In the genomic region with DNA sequence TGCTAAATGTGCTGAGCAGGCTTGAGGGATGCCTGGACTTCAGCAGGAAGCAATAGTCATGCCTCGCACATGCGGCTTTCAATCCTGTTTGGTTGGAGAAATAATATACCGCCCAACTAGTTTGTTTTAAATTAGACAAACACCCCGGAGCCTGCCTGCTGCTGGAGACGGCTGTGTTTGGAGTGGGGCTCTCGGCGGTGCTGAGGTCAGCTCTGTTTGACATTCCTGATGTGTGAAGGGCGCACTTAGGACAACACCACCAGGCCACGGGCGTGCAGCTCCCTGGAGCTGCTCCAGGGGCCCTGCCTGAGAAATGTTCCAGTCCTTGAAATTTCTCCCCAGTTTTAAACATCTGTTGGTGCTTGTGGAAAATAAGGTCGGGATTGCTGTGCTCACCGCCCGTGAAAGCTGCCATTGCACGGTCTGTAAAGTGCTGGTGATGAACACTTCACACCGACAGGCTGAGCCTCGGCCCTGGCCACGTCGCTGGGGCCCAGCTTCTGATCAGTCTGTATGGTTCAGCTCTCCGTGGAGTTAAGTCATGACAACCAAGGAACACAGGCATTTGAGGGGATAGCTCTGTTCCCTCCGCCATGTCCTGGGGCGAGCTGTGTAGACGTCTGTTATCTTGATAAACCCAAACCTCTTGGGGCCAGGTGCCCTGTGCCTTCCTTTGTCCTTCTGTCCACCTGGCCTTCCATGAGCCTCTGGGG, we compare ENCODE assay signal across 8 cellular contexts.
A peak's percentile ranks its signal among the peaks of the same experiment; 100 is the strongest.
DNase-seq lines count a peak whose midpoint lies in the region; ATAC-seq and TF ChIP-seq lines count a peak whose summit lies in the region.

No MANE protein-coding gene starts in this region.

- H3K18ac ChIP-seq in mesenchymal stem cell (ENCODE audit: low read depth in 1 of 2, low read length in 2 of 2), result no peak overlapping the region

- H3K27ac ChIP-seq in mesenchymal stem cell (ENCODE audit: low read length, poor library complexity, severe bottlenecking), result peak overlapping the region; percentile 85
- peak overlapping the region; percentile 33 to 62 (median 58) for H3K27ac ChIP-seq in transverse colon

- H3K79me1 ChIP-seq in mesenchymal stem cell (replicated peaks; ENCODE audit: low read length, poor library complexity, severe bottlenecking), result no peaks in the 10 kb centered on the region

- 77% methylated on average over 20 of the region's 22 CpGs for WGBS in mesenchymal stem cell
- WGBS in transverse colon (ENCODE audit: low coverage in 1 of 2), 2 donors, result 57 to 100% methylated on average over 1 to 17 of the region's 22 CpGs

- intact Hi-C loops in transverse colon (cut with DNase I; ENCODE audit: low total_unique reads), result no loop called here

- no peak overlapping the region for H2BK120ac ChIP-seq in mesenchymal stem cell (ENCODE audit: low read depth, low read length)

- no peak overlapping the region for H2BK15ac ChIP-seq in mesenchymal stem cell (ENCODE audit: low read depth, poor library complexity, severe bottlenecking)

- no peak for TF ChIP-seq CTCF in transverse colon (IDR thresholded peaks at IDR 0.05)
- no peak for TF ChIP-seq CTCF in BE2C (IDR thresholded peaks at IDR 0.05; ENCODE audit: low read depth, low read length)

- no peak overlapping the region for H3K23ac ChIP-seq in mesenchymal stem cell (ENCODE audit: low read length in 2 of 2)

- H3K27me3 ChIP-seq in mesenchymal stem cell (ENCODE audit: control insufficient read depth in 1 of 2, insufficient read depth in 1 of 2, low read length in 2 of 2) (no peaks in the 10 kb centered on the region), transverse colon (no peaks in the 10 kb centered on the region), BE2C (no peaks in the 10 kb centered on the region)

- ATAC-seq in HG02884 (IDR thresholded peaks at IDR 0.05; ENCODE audit: unreplicated experiment) (no peak), GM21526 (IDR thresholded peaks at IDR 0.05; ENCODE audit: low FRiP score, unreplicated experiment) (no peak)

- no peak overlapping the region for H4K91ac ChIP-seq in mesenchymal stem cell (ENCODE audit: low read length)

- H2AK5ac ChIP-seq in mesenchymal stem cell (ENCODE audit: low read length, severe bottlenecking), result peak overlapping the region; percentile 83

- H4K8ac ChIP-seq in mesenchymal stem cell (ENCODE audit: low read length), result no peak overlapping the region

- TF ChIP-seq EP300 in transverse colon (IDR thresholded peaks at IDR 0.05; ENCODE audit: low read depth), result no peak

- H2AFZ ChIP-seq in mesenchymal stem cell (ENCODE audit: low read depth, low read length), result no peak overlapping the region

- peaks cover 36% of the 10 kb centered on the region for H3K4me1 ChIP-seq in mesenchymal stem cell (ENCODE audit: control insufficient read depth, insufficient read depth, low read depth, low read length)
- H3K4me1 ChIP-seq in transverse colon, result peaks cover 0 to 8% (median 0%) of the 10 kb centered on the region in 4 donors
- no peaks in the 10 kb centered on the region for H3K4me1 ChIP-seq in BE2C

- peak; percentile 49 for DNase-seq in activated CD8-positive, alpha-beta memory T cell treated with anti-CD3 and anti-CD28 coated beads for 24 hours
- no peak for DNase-seq in activated CD8-positive, alpha-beta memory T cell treated with anti-CD3 and anti-CD28 coated beads, Interleukin-2, amount 50 U/mL, for 4 hours
- peak; percentile 44 for DNase-seq in ecto neural progenitor cell (ENCODE audit: low spot score)
- DNase-seq in mesenchymal stem cell, result peak; percentile 52
- no peak for DNase-seq in transverse colon
- no peak for DNase-seq in BE2C

- H3K9ac ChIP-seq in mesenchymal stem cell (ENCODE audit: low read length), result peak overlapping the region; percentile 78

- no peak overlapping the region for H2BK12ac ChIP-seq in mesenchymal stem cell (ENCODE audit: low read length in 2 of 2)

- H3K14ac ChIP-seq in mesenchymal stem cell (ENCODE audit: low read length in 2 of 2), result no peak overlapping the region

- no peak for TF ChIP-seq POLR2A in transverse colon (IDR thresholded peaks at IDR 0.05)

- peak overlapping the region in 1 of 2 experiments; percentile 10 for H3K4me3 ChIP-seq in mesenchymal stem cell (ENCODE audit: insufficient read depth in 1 of 2, low read depth in 1 of 2, low read length in 2 of 2)
- no peak overlapping the region for H3K4me3 ChIP-seq in transverse colon
- no peak overlapping the region for H3K4me3 ChIP-seq in BE2C (ENCODE audit: low read depth, low read length)

- in situ Hi-C loops in transverse colon (cut with MboI; ENCODE audit: low pct_ligation_motif_present in 1 of 4, low pct_unique_long_range_greater_than_20kb in 1 of 4, low sequenced_read_pairs in 3 of 4), result no loop called here

- H3K4me2 ChIP-seq in mesenchymal stem cell (ENCODE audit: low read length, poor library complexity, severe bottlenecking), result no peak overlapping the region

- H3K36me3 ChIP-seq in mesenchymal stem cell (ENCODE audit: control insufficient read depth in 1 of 2, insufficient read depth in 2 of 2, low read depth in 1 of 2, low read length in 2 of 2) (no peaks in the 10 kb centered on the region), transverse colon (no peaks in the 10 kb centered on the region), BE2C (no peaks in the 10 kb centered on the region)

- H3K9me3 ChIP-seq in mesenchymal stem cell (ENCODE audit: control insufficient read depth, low read length) (peaks cover 14% of the 10 kb centered on the region), transverse colon (peaks cover 0 to 5% of the 10 kb centered on the region in 2 donors), BE2C (no peaks in the 10 kb centered on the region; the same call in 1 of the 2 replicates)

- H3K4ac ChIP-seq in mesenchymal stem cell (ENCODE audit: low read depth in 1 of 2, low read length in 2 of 2), result no peak overlapping the region

- H2BK5ac ChIP-seq in mesenchymal stem cell (ENCODE audit: low read depth, low read length, poor library complexity, severe bottlenecking), result peak overlapping the region; percentile 75

Comparison
In these comparisons a context has a peak if more than half of its experiments do, and no peak if none do; other contexts are left out.
1. DNase-seq: peak in activated CD8-positive, alpha-beta memory T cell treated with anti-CD3 and anti-CD28 coated beads for 24 hours (single experiment), ecto neural progenitor cell (single experiment) and mesenchymal stem cell (single experiment); none in activated CD8-positive, alpha-beta memory T cell treated with anti-CD3 and anti-CD28 coated beads, Interleukin-2, amount 50 U/mL, for 4 hours (single experiment), transverse colon (single experiment) and BE2C (single experiment).